2 cellular contexts compared by ENCODE assay signal in genomic region chr14:54202288-54202687, GRCh38.
TF ChIP-seq lines count a peak whose summit lies in the region.

No MANE protein-coding gene starts in this region.

TF ChIP-seq in HepG2, 621 proteins besides CTCF, POLR2A, EP300 and RAD21:
- TF ChIP-seq PRDM10 (CRISPR knock-in tag; IDR thresholded peaks at IDR 0.05; ENCODE audit: low read depth) (no peak), HNRNPK (IDR thresholded peaks at IDR 0.05; ENCODE audit: low read depth, low read length, poor library complexity, severe bottlenecking) (peak; percentile 34)

TF ChIP-seq in IMR-90, 13 proteins besides CTCF, POLR2A, EP300 and RAD21:
- TF ChIP-seq SMC3 (IDR thresholded peaks at IDR 0.05; ENCODE audit: low read depth, low read length) (no peak), MAFK (IDR thresholded peaks at IDR 0.05; ENCODE audit: low read depth, low read length) (no peak), BHLHE40 (IDR thresholded peaks at IDR 0.05; ENCODE audit: low read depth, low read length) (no peak), USF2 (IDR thresholded peaks at IDR 0.05; ENCODE audit: low read depth, low read length) (no peak), FOS (IDR thresholded peaks at IDR 0.05; ENCODE audit: low read depth, low read length) (no peak), MAZ (IDR thresholded peaks at IDR 0.05; ENCODE audit: borderline replicate concordance, low read depth, low read length) (no peak), RCOR1 (IDR thresholded peaks at IDR 0.05; ENCODE audit: insufficient replicate concordance, low read length) (no peak), RFX5 (IDR thresholded peaks at IDR 0.05; ENCODE audit: low read depth, low read length) (no peak), MXI1 (IDR thresholded peaks at IDR 0.05; ENCODE audit: borderline replicate concordance, low read depth, low read length) (no peak), NFE2L2 (IDR thresholded peaks at IDR 0.05; ENCODE audit: low read depth, low read length) (no peak), ELK1 (IDR thresholded peaks at IDR 0.05; ENCODE audit: borderline replicate concordance, low read depth, low read length) (no peak), CHD1 (IDR thresholded peaks at IDR 0.05; ENCODE audit: low read depth, low read length) (no peak), CEBPB (IDR thresholded peaks at IDR 0.05; ENCODE audit: low read depth, low read length) (no peak)
TF ChIP-seq in IMR-90: peak in this region for 0.
